1 cellular context compared by ENCODE assay signal in the genomic region with DNA sequence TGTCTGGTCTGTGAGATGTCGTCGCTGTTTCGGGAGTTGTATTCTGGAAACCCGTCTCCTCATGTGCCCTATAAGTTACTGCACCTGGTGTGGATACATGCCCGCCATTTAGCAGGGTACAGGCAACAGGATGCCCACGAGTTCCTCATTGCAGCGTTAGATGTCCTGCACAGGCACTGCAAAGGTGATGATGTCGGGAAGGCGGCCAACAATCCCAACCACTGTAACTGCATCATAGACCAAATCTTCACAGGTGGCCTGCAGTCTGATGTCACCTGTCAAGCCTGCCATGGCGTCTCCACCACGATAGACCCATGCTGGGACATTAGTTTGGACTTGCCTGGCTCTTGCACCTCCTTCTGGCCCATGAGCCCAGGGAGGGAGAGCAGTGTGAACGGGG.
TF ChIP-seq lines count a peak whose summit lies in the region.

No MANE protein-coding gene starts in this region.

TF ChIP-seq in WTC11, 78 proteins besides CTCF, POLR2A, EP300 and RAD21 (continued from another document):
- TF ChIP-seq, protein P1, sequence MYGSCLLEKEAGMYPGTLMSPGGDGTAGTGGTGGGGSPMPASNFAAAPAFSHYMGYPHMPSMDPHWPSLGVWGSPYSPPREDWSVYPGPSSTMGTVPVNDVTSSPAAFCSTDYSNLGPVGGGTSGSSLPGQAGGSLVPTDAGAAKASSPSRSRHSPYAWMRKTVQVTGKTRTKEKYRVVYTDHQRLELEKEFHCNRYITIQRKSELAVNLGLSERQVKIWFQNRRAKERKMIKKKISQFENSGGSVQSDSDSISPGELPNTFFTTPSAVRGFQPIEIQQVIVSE (CRISPR knock-in tag; IDR thresholded peaks at IDR 0.05; ENCODE audit: borderline replicate concordance): no peak
- TF ChIP-seq, protein P2, sequence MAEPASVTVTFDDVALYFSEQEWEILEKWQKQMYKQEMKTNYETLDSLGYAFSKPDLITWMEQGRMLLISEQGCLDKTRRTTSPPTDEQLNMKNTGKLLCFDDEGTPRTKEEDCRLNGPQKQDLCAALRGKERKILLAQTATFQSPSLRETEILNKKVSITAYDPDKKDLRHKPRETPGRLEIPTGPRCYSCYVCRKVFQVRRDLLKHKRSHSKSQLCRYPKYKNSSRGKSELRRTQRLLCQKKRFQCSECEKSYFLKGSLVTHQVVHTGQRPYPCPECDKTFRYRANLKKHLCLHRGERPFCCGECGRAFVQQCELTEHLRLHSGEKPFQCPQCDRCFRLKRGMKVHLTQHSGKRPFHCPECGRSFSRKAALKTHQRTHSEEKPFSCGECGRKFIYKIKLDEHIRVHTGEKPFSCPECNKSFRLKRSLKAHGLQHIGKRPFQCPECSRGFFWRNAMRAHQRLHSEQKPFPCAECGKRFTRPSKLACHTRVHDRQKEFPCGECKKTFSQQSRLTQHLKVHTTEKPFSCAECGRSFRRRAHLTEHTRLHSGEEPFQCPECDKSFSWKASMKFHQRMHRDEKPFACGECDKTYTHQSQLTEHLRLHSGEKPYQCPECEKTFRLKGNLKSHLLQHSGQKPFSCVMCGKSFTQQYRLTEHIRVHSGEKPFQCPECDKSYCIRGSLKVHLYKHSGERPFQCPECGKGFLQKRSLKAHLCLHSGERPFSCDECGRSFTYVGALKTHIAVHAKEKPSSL (CRISPR knock-in tag; conservative IDR thresholded peaks at IDR 0.05): no peak
- TF ChIP-seq NFE2L1 (CRISPR knock-in tag; IDR thresholded peaks at IDR 0.05): no peak
- TF ChIP-seq, protein P3, sequence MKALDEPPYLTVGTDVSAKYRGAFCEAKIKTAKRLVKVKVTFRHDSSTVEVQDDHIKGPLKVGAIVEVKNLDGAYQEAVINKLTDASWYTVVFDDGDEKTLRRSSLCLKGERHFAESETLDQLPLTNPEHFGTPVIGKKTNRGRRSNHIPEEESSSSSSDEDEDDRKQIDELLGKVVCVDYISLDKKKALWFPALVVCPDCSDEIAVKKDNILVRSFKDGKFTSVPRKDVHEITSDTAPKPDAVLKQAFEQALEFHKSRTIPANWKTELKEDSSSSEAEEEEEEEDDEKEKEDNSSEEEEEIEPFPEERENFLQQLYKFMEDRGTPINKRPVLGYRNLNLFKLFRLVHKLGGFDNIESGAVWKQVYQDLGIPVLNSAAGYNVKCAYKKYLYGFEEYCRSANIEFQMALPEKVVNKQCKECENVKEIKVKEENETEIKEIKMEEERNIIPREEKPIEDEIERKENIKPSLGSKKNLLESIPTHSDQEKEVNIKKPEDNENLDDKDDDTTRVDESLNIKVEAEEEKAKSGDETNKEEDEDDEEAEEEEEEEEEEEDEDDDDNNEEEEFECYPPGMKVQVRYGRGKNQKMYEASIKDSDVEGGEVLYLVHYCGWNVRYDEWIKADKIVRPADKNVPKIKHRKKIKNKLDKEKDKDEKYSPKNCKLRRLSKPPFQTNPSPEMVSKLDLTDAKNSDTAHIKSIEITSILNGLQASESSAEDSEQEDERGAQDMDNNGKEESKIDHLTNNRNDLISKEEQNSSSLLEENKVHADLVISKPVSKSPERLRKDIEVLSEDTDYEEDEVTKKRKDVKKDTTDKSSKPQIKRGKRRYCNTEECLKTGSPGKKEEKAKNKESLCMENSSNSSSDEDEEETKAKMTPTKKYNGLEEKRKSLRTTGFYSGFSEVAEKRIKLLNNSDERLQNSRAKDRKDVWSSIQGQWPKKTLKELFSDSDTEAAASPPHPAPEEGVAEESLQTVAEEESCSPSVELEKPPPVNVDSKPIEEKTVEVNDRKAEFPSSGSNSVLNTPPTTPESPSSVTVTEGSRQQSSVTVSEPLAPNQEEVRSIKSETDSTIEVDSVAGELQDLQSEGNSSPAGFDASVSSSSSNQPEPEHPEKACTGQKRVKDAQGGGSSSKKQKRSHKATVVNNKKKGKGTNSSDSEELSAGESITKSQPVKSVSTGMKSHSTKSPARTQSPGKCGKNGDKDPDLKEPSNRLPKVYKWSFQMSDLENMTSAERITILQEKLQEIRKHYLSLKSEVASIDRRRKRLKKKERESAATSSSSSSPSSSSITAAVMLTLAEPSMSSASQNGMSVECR (CRISPR knock-in tag; IDR thresholded peaks at IDR 0.05; ENCODE audit: borderline replicate concordance): no peak
TF ChIP-seq in WTC11: peak in this region for 0.
